Comparison of ENCODE assay signal across 8 cellular contexts in genomic region chr11:119721129-119722120, GRCh38. TPM values are rescaled to one million over a fixed set of nuclear protein-coding genes. Genes with fewer than 3 reads are reported as not detected.
DNase-seq lines count a peak whose midpoint lies in the region; ATAC-seq lines count a peak whose summit lies in the region.

No MANE protein-coding gene starts in this region.

- DNase-seq in D341Med (ENCODE audit: low spot score), result peak; percentile 63
- DNase-seq in LHCN-M2 (ENCODE audit: low read depth), result peak; percentile 56
- peak; percentile 45 for DNase-seq in cerebellar cortex (ENCODE audit: low spot score)
- peak; percentile 11 for DNase-seq in midbrain (lab: John Stamatoyannopoulos, UW)
- no peak for DNase-seq in SKM-1 (lab: John Stamatoyannopoulos, UW; ENCODE audit: unreplicated experiment)
- no peak for DNase-seq in NCI-H1048 (lab: John Stamatoyannopoulos, UW)
- DNase-seq in foreskin melanocyte, result no peak

- no peak for ATAC-seq in GM21447 (IDR thresholded peaks at IDR 0.05; ENCODE audit: unreplicated experiment)

RNA-seq across cellular contexts. Expression of gene NECTIN1, which starts 7.6 kb away (rescaled TPM):
- total RNA-seq in LHCN-M2 (2014; rRNA removed), result 3.3 and 3.8 TPM in 2 replicates
- polyA plus RNA-seq in LHCN-M2 (2012), result 5.0 TPM

Comparison
In these comparisons a context has a peak if more than half of its experiments do, and no peak if none do; other contexts are left out.
1. DNase-seq: peak in D341Med (single experiment), LHCN-M2 (single experiment), cerebellar cortex (single experiment) and midbrain (single experiment); none in SKM-1 (single experiment), NCI-H1048 (single experiment) and foreskin melanocyte (single experiment).